32 cellular contexts compared by ENCODE assay signal in the genomic region with DNA sequence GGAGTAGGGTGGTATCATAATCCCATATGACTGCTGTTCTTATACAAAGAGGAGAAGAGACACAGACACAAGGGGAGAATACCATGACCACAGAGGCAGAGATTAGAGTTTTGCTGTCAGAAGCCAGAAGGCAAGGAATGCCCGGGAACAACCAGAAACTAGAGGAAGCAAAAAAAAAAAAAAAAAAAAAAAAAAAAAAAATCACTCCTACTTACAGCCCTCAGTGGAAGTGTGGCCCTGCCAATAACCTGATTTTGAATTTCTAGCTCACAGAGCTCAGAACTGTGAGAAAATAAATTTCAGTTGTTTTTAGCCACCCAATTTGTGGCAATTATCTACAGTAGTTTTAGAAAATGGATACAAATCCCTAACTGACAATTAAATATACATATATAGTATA. TPM values are rescaled to one million over a fixed set of nuclear protein-coding genes. Genes with fewer than 3 reads are reported as not detected.
DNase-seq lines count a peak whose midpoint lies in the region; ATAC-seq and TF ChIP-seq lines count a peak whose summit lies in the region.
"Had no signal": no experiment of that assay in that cellular context is flagged by ENCODE, and none has a peak within 500 bp of the region (broad histone marks: within the 10 kb centered on the region; RNA-seq: fewer than 3 reads in every experiment).

No MANE protein-coding gene starts in this region.

- no peak overlapping the region for H2BK120ac ChIP-seq in mesenchymal stem cell (ENCODE audit: low read depth, low read length)

- CTCF ChIA-PET in mammary epithelial cell (lab: Charles Lee; ENCODE audit: low non-redundant PET): no interaction called here
- CTCF ChIA-PET in CD4-positive, alpha-beta T cell (lab: Charles Lee): no interaction called here

- H3K9ac ChIP-seq in GM23248: no peak overlapping the region
- no peak overlapping the region for H3K9ac ChIP-seq in mammary epithelial cell (ENCODE audit: insufficient read depth, low read length)
- peak overlapping the region; percentile 69 for H3K9ac ChIP-seq in mesenchymal stem cell (ENCODE audit: low read length)
- H3K9ac ChIP-seq: BLaER1 treated with 17β-estradiol and CSF1 and Interleukin-3, amounts not matched to agents 10 nM and 100 nM had no signal

- H3K4me2 ChIP-seq in GM23248 (ENCODE audit: unreplicated experiment): peak overlapping the region; percentile 44
- H3K4me2 ChIP-seq in mammary epithelial cell (ENCODE audit: insufficient read depth, low read depth, low read length): peak overlapping the region; percentile 51
- no peak overlapping the region for H3K4me2 ChIP-seq in mesenchymal stem cell (ENCODE audit: low read length, poor library complexity, severe bottlenecking)

- H3K18ac ChIP-seq in mesenchymal stem cell (ENCODE audit: low read depth in 1 of 2, low read length in 2 of 2): no peak overlapping the region

- BruUV-seq in mammary epithelial cell (replicated peaks; lab: Mats Ljungman, UMichigan): TSS peak; percentile 22

- no peaks in the 10 kb centered on the region for H3K79me1 ChIP-seq in mesenchymal stem cell (replicated peaks; ENCODE audit: low read length, poor library complexity, severe bottlenecking)

- peak overlapping the region; percentile 20; the same call in 1 of the 2 replicates for H3K27ac ChIP-seq in GM23248
- H3K27ac ChIP-seq in mammary epithelial cell (ENCODE audit: insufficient read depth, low read depth, low read length): peak overlapping the region; percentile 54
- no peak overlapping the region for H3K27ac ChIP-seq in mesenchymal stem cell (ENCODE audit: low read length, poor library complexity, severe bottlenecking)
- H3K27ac ChIP-seq in CD4-positive, alpha-beta T cell (ENCODE audit: low read depth, low read length): no peak overlapping the region
- H3K27ac ChIP-seq: BLaER1 treated with 17β-estradiol and CSF1 and Interleukin-3, amounts not matched to agents 10 nM and 100 nM; testis had no signal

- dilution Hi-C loops in mammary epithelial cell (cut with HindIII; ENCODE audit: low sequenced_read_pairs): no loop called here

- intact Hi-C loops in mammary epithelial cell (cut with micrococcal nuclease): no loop called here
- intact Hi-C loops in CD4-positive, alpha-beta T cell (cut with DNase I, micrococcal nuclease): no loop called here

- 82% methylated on average over 1 of the region's 1 CpG; no CpG with 5 or more reads in 1 of the 2 experiments for WGBS in GM23248 (ENCODE audit: low coverage in 1 of 2, low lambda C conversion rate in 2 of 2, missing lambda C conversion rate in 2 of 2), 2 experiments
- 100% methylated on average over 1 of the region's 1 CpG for WGBS in mammary epithelial cell (ENCODE audit: low coverage, missing lambda C conversion rate)
- WGBS in mesenchymal stem cell: no CpG with 5 or more reads among the region's 1 CpG

- ATAC-seq in CD4-positive, alpha-beta T cell (ENCODE audit: poor library complexity): no peak
- ATAC-seq: activated CD4-positive, CD25-positive, alpha-beta regulatory T cell treated with anti-CD3 and anti-CD28 coated beads, Interleukin-2, amount 50 U/mL, for 24 hours; natural killer cell; stimulated activated naive CD8-positive, alpha-beta T cell treated with anti-CD3 and anti-CD28 coated beads, Interleukin-15, Interleukin-2, amounts not matched to agents 100 U/mL and 50 U/mL, for 24 hours had no signal

- no peak overlapping the region for H3K4me3 Mint-ChIP-seq in CD4-positive, alpha-beta T cell
- H3K4me3 Mint-ChIP-seq: activated CD4-positive, alpha-beta memory T cell treated with anti-CD3 and anti-CD28 coated beads, Interleukin-2, amount 10 ng/mL, durations not matched to agents 7 days and 5 days; activated naive CD8-positive, alpha-beta T cell; natural killer cell; T-helper 1 cell treated with Interleukin-12 subunit alpha and Interleukin-12 subunit beta and Interleukin-4 antibody, amounts not matched to agents 30 μg/mL and 1 μg/mL, for 36 hours had no signal

- H3K4me3 ChIP-seq in GM23248 (no peak overlapping the region), mammary epithelial cell (replicated peaks in 1 of 3; ENCODE audit: insufficient read depth in 1 of 3, low read depth in 2 of 3, low read length in 3 of 3) (no peak overlapping the region), mesenchymal stem cell (ENCODE audit: insufficient read depth in 1 of 2, low read depth in 1 of 2, low read length in 2 of 2) (no peak overlapping the region)
- H3K4me3 ChIP-seq: BLaER1 treated with 17β-estradiol and CSF1 and Interleukin-3, amounts not matched to agents 10 nM and 100 nM; testis had no signal

- no peak overlapping the region for H2BK15ac ChIP-seq in mesenchymal stem cell (ENCODE audit: low read depth, poor library complexity, severe bottlenecking)

- H3K27ac Mint-ChIP-seq in CD4-positive, alpha-beta T cell: no peak overlapping the region
- H3K27ac Mint-ChIP-seq: activated CD4-positive, alpha-beta memory T cell treated with anti-CD3 and anti-CD28 coated beads, Interleukin-2, amount 10 ng/mL, durations not matched to agents 7 days and 5 days; activated naive CD8-positive, alpha-beta T cell; activated T-helper 2 cell treated with anti-CD3 and anti-CD28 coated beads, Interferon-gamma antibody, Interleukin-2, Interleukin-4, amounts not matched to agents 10 μg/mL and 5 μg/mL and 100 μg/mL, durations not matched to agents 14 hours and 24 hours and 36 hours; natural killer cell; T-helper 1 cell treated with Interleukin-12 subunit alpha and Interleukin-12 subunit beta and Interleukin-4 antibody, amounts not matched to agents 30 μg/mL and 1 μg/mL, for 36 hours had no signal

- H3K9me3 Mint-ChIP-seq in CD4-positive, alpha-beta T cell: no peaks in the 10 kb centered on the region
- H3K9me3 Mint-ChIP-seq: activated CD4-positive, alpha-beta memory T cell treated with anti-CD3 and anti-CD28 coated beads, Interleukin-2, amount 10 ng/mL, durations not matched to agents 7 days and 5 days; T-helper 1 cell treated with Interleukin-12 subunit alpha and Interleukin-12 subunit beta and Interleukin-4 antibody, amounts not matched to agents 30 μg/mL and 1 μg/mL, for 36 hours had no signal

- H2AFZ ChIP-seq in GM23248 (no peak overlapping the region), mammary epithelial cell (ENCODE audit: low read depth, low read length) (peak overlapping the region; percentile 56), mesenchymal stem cell (ENCODE audit: low read depth, low read length) (no peak overlapping the region)

- no peak overlapping the region for H2BK12ac ChIP-seq in mesenchymal stem cell (ENCODE audit: low read length in 2 of 2)

- H4K8ac ChIP-seq in mesenchymal stem cell (ENCODE audit: low read length): no peak overlapping the region

- H3K79me2 ChIP-seq in GM23248 (ENCODE audit: insufficient read depth): no peaks in the 10 kb centered on the region
- H3K79me2 ChIP-seq in mammary epithelial cell (ENCODE audit: insufficient read depth, low read length): no peaks in the 10 kb centered on the region

- H3K27me3 ChIP-seq in GM23248 (replicated peaks; ENCODE audit: insufficient read depth): no peaks in the 10 kb centered on the region
- H3K27me3 ChIP-seq in mammary epithelial cell (ENCODE audit: insufficient read depth, low read length): no peaks in the 10 kb centered on the region
- no peaks in the 10 kb centered on the region for H3K27me3 ChIP-seq in mesenchymal stem cell (ENCODE audit: control insufficient read depth in 1 of 2, insufficient read depth in 1 of 2, low read length in 2 of 2)
- H3K27me3 ChIP-seq in CD4-positive, alpha-beta T cell (ENCODE audit: control insufficient read depth, insufficient read depth, low read length): no peaks in the 10 kb centered on the region
- H3K27me3 ChIP-seq: testis had no signal

- H3K27me3 Mint-ChIP-seq in CD4-positive, alpha-beta T cell: no peaks in the 10 kb centered on the region
- H3K27me3 Mint-ChIP-seq: activated CD4-positive, alpha-beta memory T cell treated with anti-CD3 and anti-CD28 coated beads, Interleukin-2, amount 10 ng/mL, durations not matched to agents 7 days and 5 days; activated naive CD8-positive, alpha-beta T cell had no signal

- no peaks in the 10 kb centered on the region for H4K20me1 ChIP-seq in GM23248 (ENCODE audit: insufficient read depth)
- H4K20me1 ChIP-seq in mammary epithelial cell (ENCODE audit: insufficient read depth, low read length): no peaks in the 10 kb centered on the region
- H4K20me1 ChIP-seq: BLaER1 treated with 17β-estradiol and CSF1 and Interleukin-3, amounts not matched to agents 10 nM and 100 nM had no signal

- H3K36me3 Mint-ChIP-seq in CD4-positive, alpha-beta T cell (ENCODE audit: low read depth): no peaks in the 10 kb centered on the region
- H3K36me3 Mint-ChIP-seq: activated naive CD8-positive, alpha-beta T cell; natural killer cell had no signal

- H3K36me3 ChIP-seq in GM23248 (ENCODE audit: low read depth) (no peaks in the 10 kb centered on the region), mammary epithelial cell (ENCODE audit: insufficient read depth, low read length) (no peaks in the 10 kb centered on the region), mesenchymal stem cell (ENCODE audit: control insufficient read depth in 1 of 2, insufficient read depth in 2 of 2, low read depth in 1 of 2, low read length in 2 of 2) (no peaks in the 10 kb centered on the region)
- H3K36me3 ChIP-seq: BLaER1 treated with 17β-estradiol and CSF1 and Interleukin-3, amounts not matched to agents 10 nM and 100 nM had no signal

- no peaks in the 10 kb centered on the region for H3K4me1 Mint-ChIP-seq in CD4-positive, alpha-beta T cell (ENCODE audit: low read depth)
- H3K4me1 Mint-ChIP-seq: activated CD4-positive, alpha-beta memory T cell treated with anti-CD3 and anti-CD28 coated beads, Interleukin-2, amount 10 ng/mL, durations not matched to agents 7 days and 5 days; natural killer cell had no signal

- no peak overlapping the region for H3K14ac ChIP-seq in mesenchymal stem cell (ENCODE audit: low read length in 2 of 2)

- no peak overlapping the region for H2AK5ac ChIP-seq in mesenchymal stem cell (ENCODE audit: low read length, severe bottlenecking)

- DNase-seq in GM23248: no peak
- peak; percentile 28 for DNase-seq in RPMI7951 (ENCODE audit: low read depth)
- DNase-seq in mammary epithelial cell: no peak
- DNase-seq in mesenchymal stem cell: peak; percentile 36
- no peak for DNase-seq in NCI-H1694 (lab: John Stamatoyannopoulos, UW)
- no peak for DNase-seq in NCI-H748 treated with DMSO at 0.1 percent for 48 hours (lab: John Stamatoyannopoulos, UW)
- DNase-seq in CD4-positive, alpha-beta T cell: no peak
- no peak for DNase-seq in NCI-H526 treated with DMSO at 0.1 percent for 48 hours (lab: John Stamatoyannopoulos, UW)
- DNase-seq: activated CD4-positive, alpha-beta memory T cell treated with anti-CD3 and anti-CD28 coated beads, Interleukin-2, amount 10 ng/mL, durations not matched to agents 7 days and 5 days; Caco-2; DND-41; kidney; natural killer cell; NCI-H1105; NCI-H2029; NCI-H345; NCI-H82; occipital lobe; SHP77 treated with DMSO at 0.1 percent for 48 hours; stimulated activated naive CD8-positive, alpha-beta T cell treated with anti-CD3 and anti-CD28 coated beads, Interleukin-15, Interleukin-2, amounts not matched to agents 100 U/mL and 50 U/mL, for 24 hours; testis had no signal

- H3K23ac ChIP-seq in mesenchymal stem cell (ENCODE audit: low read length in 2 of 2): no peak overlapping the region

- H3K4ac ChIP-seq in mesenchymal stem cell (ENCODE audit: low read depth in 1 of 2, low read length in 2 of 2): no peak overlapping the region

- H3K9me3 ChIP-seq in GM23248 (ENCODE audit: low read depth): no peaks in the 10 kb centered on the region
- H3K9me3 ChIP-seq in mammary epithelial cell (replicated peaks; ENCODE audit: insufficient read depth, low read length): no peaks in the 10 kb centered on the region
- H3K9me3 ChIP-seq in mesenchymal stem cell (ENCODE audit: control insufficient read depth, low read length): peaks cover 4% of the 10 kb centered on the region
- no peaks in the 10 kb centered on the region for H3K9me3 ChIP-seq in CD4-positive, alpha-beta T cell (ENCODE audit: control insufficient read depth, low read length)
- H3K9me3 ChIP-seq: Caco-2, testis had no signal

- POLR2A ChIA-PET in CD4-positive, alpha-beta T cell (lab: Charles Lee): no interaction called here

- H2BK5ac ChIP-seq in mesenchymal stem cell (ENCODE audit: low read depth, low read length, poor library complexity, severe bottlenecking): no peak overlapping the region

- H3F3A ChIP-seq in GM23248 (ENCODE audit: insufficient read depth): peaks cover 5% of the 10 kb centered on the region; the same call in 1 of the 2 replicates

- TF ChIP-seq CTCF in mammary epithelial cell (conservative IDR thresholded peaks at IDR 0.05 in 1 of 2, IDR thresholded peaks at IDR 0.05 in 1 of 2; ENCODE audit: extremely low read depth in 1 of 2, insufficient read depth in 1 of 2, low read depth in 1 of 2, low read length in 2 of 2): no peak
- no peak for TF ChIP-seq CTCF in CD4-positive, alpha-beta T cell (IDR thresholded peaks at IDR 0.05)

- in situ Hi-C loops in GM23248 (cut with MboI) (no loop called here), mammary epithelial cell (cut with MboI; ENCODE audit: low sequenced_read_pairs in 2 of 2) (no loop called here)

- peaks cover 14% of the 10 kb centered on the region for H3K4me1 ChIP-seq in GM23248 (ENCODE audit: insufficient read depth)
- H3K4me1 ChIP-seq in mammary epithelial cell (ENCODE audit: insufficient read depth, low read length): peaks cover 12% of the 10 kb centered on the region
- H3K4me1 ChIP-seq in mesenchymal stem cell (ENCODE audit: control insufficient read depth, insufficient read depth, low read depth, low read length): no peaks in the 10 kb centered on the region
- H3K4me1 ChIP-seq: Caco-2, testis had no signal

- H4K91ac ChIP-seq in mesenchymal stem cell (ENCODE audit: low read length): no peak overlapping the region

- no peaks in the 10 kb centered on the region for H3K9me2 ChIP-seq in GM23248 (ENCODE audit: insufficient read depth)

RNA-seq across cellular contexts. Expression of a gene that starts 30.4 kb away (rescaled TPM):
- total RNA-seq in GM23248 (2014; rRNA removed; shearing (Covaris generic)): not detected in 2 replicates
- polyA plus RNA-seq in GM23248 (2016; fragmentation: Nextera tagmentation; extraction: Ambion mirVana) (not detected in 2 replicates), mammary epithelial cell (not detected)
- not detected in 2 replicates for total RNA-seq in RPMI7951 (2014; rRNA removed; shearing (Covaris generic))
- not detected for total RNA-seq in mammary epithelial cell
- not detected for polyA minus RNA-seq in mammary epithelial cell
- not detected for polyA plus RNA-seq in mesenchymal stem cell (2013, experiment 1 of 2)
- not detected for polyA plus RNA-seq in mesenchymal stem cell (2013, experiment 2 of 2)
- not detected for total RNA-seq in CD4-positive, alpha-beta T cell
- total RNA-seq: activated CD4-positive, alpha-beta memory T cell treated with anti-CD3 and anti-CD28 coated beads, Interleukin-2, amount 10 ng/mL, durations not matched to agents 7 days and 5 days; activated T-helper 2 cell treated with anti-CD3 and anti-CD28 coated beads, Interferon-gamma antibody, Interleukin-2, Interleukin-4, amounts not matched to agents 10 μg/mL and 5 μg/mL and 100 μg/mL, durations not matched to agents 14 hours and 24 hours and 36 hours; Caco-2; endothelial cell of umbilical vein; H1; IMR-90; kidney; lower leg skin; mononuclear cell; natural killer cell; occipital lobe; skeletal muscle tissue had no signal
- polyA plus RNA-seq: endothelial cell of umbilical vein, H1, IMR-90 had no signal

Comparison
In these comparisons a context has a peak if more than half of its experiments do, and no peak if none do; other contexts are left out.
1. DNase-seq: peak in RPMI7951 (single experiment) and mesenchymal stem cell (single experiment); none in GM23248 (single experiment), mammary epithelial cell (single experiment), NCI-H1694 (single experiment), NCI-H748 treated with DMSO at 0.1 percent for 48 hours (single experiment), CD4-positive, alpha-beta T cell (0 of 10) and NCI-H526 treated with DMSO at 0.1 percent for 48 hours (single experiment).
2. H3K27ac ChIP-seq: peak in GM23248 (single experiment) and mammary epithelial cell (single experiment); none in mesenchymal stem cell (single experiment) and CD4-positive, alpha-beta T cell (single experiment).